Comparison of ENCODE assay signal across 12 cellular contexts in genomic region chr12:131511803-131512564, GRCh38.
DNase-seq lines count a peak whose midpoint lies in the region; ATAC-seq and TF ChIP-seq lines count a peak whose summit lies in the region.
"Had no signal": no experiment of that assay in that cellular context is flagged by ENCODE, and none has a peak within 500 bp of the region (broad histone marks: within the 10 kb centered on the region; RNA-seq: fewer than 3 reads in every experiment).

No MANE protein-coding gene starts in this region.

- H3K27me3 ChIP-seq in HUES48 (ENCODE audit: control insufficient read depth, insufficient read depth, low read length) (no peaks in the 10 kb centered on the region), WERI-Rb-1 (ENCODE audit: insufficient read depth, low read depth, severe bottlenecking) (no peaks in the 10 kb centered on the region), right cardiac atrium (ENCODE audit: control insufficient read depth, insufficient read depth) (no peaks in the 10 kb centered on the region)

- no peaks in the 10 kb centered on the region for H3K9me3 ChIP-seq in HUES48 (ENCODE audit: control insufficient read depth, insufficient read depth, low read length)
- no peaks in the 10 kb centered on the region for H3K9me3 ChIP-seq in WERI-Rb-1 (ENCODE audit: severe bottlenecking)
- H3K9me3 ChIP-seq in right cardiac atrium (ENCODE audit: control insufficient read depth, low read length), result no peaks in the 10 kb centered on the region
- H3K9me3 ChIP-seq: A549, prostate gland had no signal

- H3K36me3 ChIP-seq in HUES48 (ENCODE audit: control insufficient read depth, insufficient read depth, low read length), result no peaks in the 10 kb centered on the region
- H3K36me3 ChIP-seq in WERI-Rb-1, result no peaks in the 10 kb centered on the region
- H3K36me3 ChIP-seq: prostate gland had no signal

- DNase-seq in NCI-H2171 treated with DMSO at 0.1 percent for 48 hours (lab: John Stamatoyannopoulos, UW) (peak; percentile 58), NCI-H2171 (lab: John Stamatoyannopoulos, UW) (no peak), mesenteric fat pad (ENCODE audit: low spot score) (peak; percentile 86), WERI-Rb-1 (no peak), right cardiac atrium (no peak), COR-L47 (lab: John Stamatoyannopoulos, UW) (no peak)
- DNase-seq: NCI-H2227 treated with DMSO at 0.1 percent for 48 hours had no signal

- H3K27ac ChIP-seq in HUES48 (ENCODE audit: low read depth, low read length), result peak overlapping the region; percentile 49
- H3K27ac ChIP-seq in WERI-Rb-1, result no peak overlapping the region
- no peak overlapping the region for H3K27ac ChIP-seq in right cardiac atrium (ENCODE audit: low read length)
- H3K27ac ChIP-seq: A549, HL-60, prostate gland had no signal

- no peak for TF ChIP-seq CTCF in WERI-Rb-1 (IDR thresholded peaks at IDR 0.05; ENCODE audit: low read depth, low read length)

- H3K4me1 ChIP-seq in HUES48 (ENCODE audit: control insufficient read depth, insufficient read depth, low read length) (peaks cover 7% of the 10 kb centered on the region; the same call in 1 of the 2 replicates), right cardiac atrium (ENCODE audit: control insufficient read depth, insufficient read depth, low read length) (no peaks in the 10 kb centered on the region)
- H3K4me1 ChIP-seq: A549, prostate gland had no signal

- peak; percentile 33 for ATAC-seq in GM21825 (IDR thresholded peaks at IDR 0.05; ENCODE audit: unreplicated experiment)
- ATAC-seq in right cardiac atrium, result no peak

- intact Hi-C loops in right cardiac atrium (cut with DNase I), result no loop called here

- WGBS in right cardiac atrium, result 82% methylated on average over 11 of the region's 11 CpGs

- H3K4me3 ChIP-seq in HUES48 (ENCODE audit: low read depth, low read length) (no peak overlapping the region), WERI-Rb-1 (ENCODE audit: low read depth, low read length) (no peak overlapping the region), right cardiac atrium (ENCODE audit: low read length) (no peak overlapping the region)
- H3K4me3 ChIP-seq: A549, prostate gland had no signal

- no peak overlapping the region for H3K9ac ChIP-seq in HUES48 (ENCODE audit: low read depth, low read length)

Comparison
In these comparisons a context has a peak if more than half of its experiments do, and no peak if none do; other contexts are left out.
1. DNase-seq: peak in NCI-H2171 treated with DMSO at 0.1 percent for 48 hours (single experiment) and mesenteric fat pad (single experiment); none in NCI-H2171 (single experiment), WERI-Rb-1 (single experiment), right cardiac atrium (0 of 3) and COR-L47 (single experiment).